In the genomic region with DNA sequence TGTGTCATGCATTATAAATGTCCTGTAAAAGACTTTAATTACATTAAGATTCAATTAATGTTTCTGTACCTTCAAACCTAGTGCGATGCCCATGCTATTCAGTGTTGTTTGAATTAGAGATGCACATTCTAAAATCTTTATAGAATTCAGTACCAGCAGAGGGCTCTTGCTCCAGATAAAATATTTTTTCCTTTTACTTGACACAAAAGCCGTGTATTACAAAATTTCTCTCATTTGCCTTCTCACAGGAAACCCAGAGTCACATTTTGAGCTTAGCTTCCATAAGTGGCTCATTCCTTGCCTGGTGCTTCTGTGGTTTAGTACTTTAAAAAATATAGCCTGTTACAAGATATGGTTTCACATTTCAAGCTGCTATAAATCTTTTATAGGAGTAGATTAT, we compare ENCODE assay signal across 13 cellular contexts.
DNase-seq lines count a peak whose midpoint lies in the region; TF ChIP-seq lines count a peak whose summit lies in the region.
"Had no signal": no experiment of that assay in that cellular context is flagged by ENCODE, and none has a peak within 500 bp of the region (broad histone marks: within the 10 kb centered on the region; RNA-seq: fewer than 3 reads in every experiment).

No MANE protein-coding gene starts in this region.

- H3K27me3 ChIP-seq in WERI-Rb-1 (ENCODE audit: insufficient read depth, low read depth, severe bottlenecking) (no peaks in the 10 kb centered on the region), ovary (no peaks in the 10 kb centered on the region)
- H3K27me3 ChIP-seq: neutrophil had no signal

- TF ChIP-seq EP300 in ovary (IDR thresholded peaks at IDR 0.05), result no peak

- H3K36me3 Mint-ChIP-seq in brain, result no peaks in the 10 kb centered on the region
- H3K36me3 Mint-ChIP-seq in activated T-cell treated with anti-CD3 and anti-CD28 coated beads, Interleukin-2, amount 50 U/mL, for 24 hours (ENCODE audit: low read depth), result no peaks in the 10 kb centered on the region

- no peaks in the 10 kb centered on the region for H3K9me3 ChIP-seq in WERI-Rb-1 (ENCODE audit: severe bottlenecking)
- no peaks in the 10 kb centered on the region for H3K9me3 ChIP-seq in ovary
- H3K9me3 ChIP-seq: neutrophil had no signal

- peaks cover 3% of the 10 kb centered on the region for H3K27me3 Mint-ChIP-seq in brain
- peaks cover 17% of the 10 kb centered on the region for H3K27me3 Mint-ChIP-seq in activated T-cell treated with anti-CD3 and anti-CD28 coated beads, Interleukin-2, amount 50 U/mL, for 24 hours

- H3K4me1 ChIP-seq in ovary (ENCODE audit: insufficient read depth), result no peaks in the 10 kb centered on the region

- DNase-seq in AG10803 (ENCODE audit: low read depth) (peak; percentile 12), Kasumi-1 (lab: John Stamatoyannopoulos, UW) (peak; percentile 1 to 32), lung microvascular endothelial cell (ENCODE audit: low read depth in 2 of 2) (peak; percentile 4 to 36), HK-2 (ENCODE audit: unreplicated experiment) (no peak), WERI-Rb-1 (no peak), ovary (no peak)
- DNase-seq in activated T-cell treated with anti-CD3 and anti-CD28 coated beads, Interleukin-2, amount 50 U/mL, for 24 hours, result no peak
- DNase-seq: activated B cell treated with CpG ODN at 0.5 μM for 24 hours; activated effector memory CD4-positive, alpha-beta T cell treated with anti-CD3 and anti-CD28 coated beads, Interleukin-2, amount 50 U/mL, for 16 hours; Calu3; stimulated activated CD4-positive, alpha-beta T cell treated with anti-CD3 and anti-CD28 coated beads, Interleukin-1b, Interleukin-23, amount 100 ng/mL, for 48 hours had no signal

- H3K9me3 Mint-ChIP-seq in brain, result no peaks in the 10 kb centered on the region
- H3K9me3 Mint-ChIP-seq in activated T-cell treated with anti-CD3 and anti-CD28 coated beads, Interleukin-2, amount 50 U/mL, for 24 hours, result no peaks in the 10 kb centered on the region
- H3K9me3 Mint-ChIP-seq: activated B cell treated with CpG ODN at 0.5 μM for 24 hours had no signal

- H3K4me3 ChIP-seq in AG10803 (ENCODE audit: low read length) (no peak overlapping the region), WERI-Rb-1 (ENCODE audit: low read depth, low read length) (no peak overlapping the region), ovary (no peak overlapping the region)

- intact Hi-C loops in ovary (cut with DNase I), result no loop called here

- no peak overlapping the region for H3K27ac ChIP-seq in WERI-Rb-1
- H3K27ac ChIP-seq in ovary, result no peak overlapping the region
- H3K27ac ChIP-seq: neutrophil had no signal

- H3K27ac Mint-ChIP-seq in brain, result no peak overlapping the region
- H3K27ac Mint-ChIP-seq in activated T-cell treated with anti-CD3 and anti-CD28 coated beads, Interleukin-2, amount 50 U/mL, for 24 hours, result no peak overlapping the region
- H3K27ac Mint-ChIP-seq: activated B cell treated with CpG ODN at 0.5 μM for 24 hours had no signal

- TF ChIP-seq POLR2A in ovary (IDR thresholded peaks at IDR 0.05), result no peak

- no peaks in the 10 kb centered on the region for H3K36me3 ChIP-seq in WERI-Rb-1
- H3K36me3 ChIP-seq in ovary, result no peaks in the 10 kb centered on the region
- H3K36me3 ChIP-seq: neutrophil had no signal

- TF ChIP-seq CTCF in AG10803 (conservative IDR thresholded peaks at IDR 0.05; ENCODE audit: low read length) (peak; percentile 37), brain (conservative IDR thresholded peaks at IDR 0.05) (peak; percentile 30 to 32), WERI-Rb-1 (IDR thresholded peaks at IDR 0.05; ENCODE audit: low read depth, low read length) (no peak), ovary (IDR thresholded peaks at IDR 0.05) (no peak)

- 26 to 36% (median 35%) methylated on average over 2 of the region's 2 CpGs for WGBS in ovary, 3 donors

- no peaks in the 10 kb centered on the region for H3K4me1 Mint-ChIP-seq in brain
- peaks cover 10% of the 10 kb centered on the region for H3K4me1 Mint-ChIP-seq in activated T-cell treated with anti-CD3 and anti-CD28 coated beads, Interleukin-2, amount 50 U/mL, for 24 hours (ENCODE audit: low read depth)
- H3K4me1 Mint-ChIP-seq: activated B cell treated with CpG ODN at 0.5 μM for 24 hours had no signal

- H3K4me3 Mint-ChIP-seq in brain, result no peak overlapping the region
- no peak overlapping the region for H3K4me3 Mint-ChIP-seq in activated T-cell treated with anti-CD3 and anti-CD28 coated beads, Interleukin-2, amount 50 U/mL, for 24 hours
- H3K4me3 Mint-ChIP-seq: activated B cell treated with CpG ODN at 0.5 μM for 24 hours had no signal

Comparison
In these comparisons a context has a peak if more than half of its experiments do, and no peak if none do; other contexts are left out.
1. DNase-seq: peak in AG10803 (single experiment), Kasumi-1 (2 of 2) and lung microvascular endothelial cell (2 of 2); none in activated T-cell treated with anti-CD3 and anti-CD28 coated beads, Interleukin-2, amount 50 U/mL, for 24 hours (single experiment), HK-2 (single experiment), WERI-Rb-1 (single experiment) and ovary (0 of 5).
2. CTCF ChIP-seq: peak in AG10803 (single experiment) and brain (2 of 2); none in WERI-Rb-1 (single experiment) and ovary (0 of 3).